Comparison of ENCODE assay signal across 2 cellular contexts in the genomic region with DNA sequence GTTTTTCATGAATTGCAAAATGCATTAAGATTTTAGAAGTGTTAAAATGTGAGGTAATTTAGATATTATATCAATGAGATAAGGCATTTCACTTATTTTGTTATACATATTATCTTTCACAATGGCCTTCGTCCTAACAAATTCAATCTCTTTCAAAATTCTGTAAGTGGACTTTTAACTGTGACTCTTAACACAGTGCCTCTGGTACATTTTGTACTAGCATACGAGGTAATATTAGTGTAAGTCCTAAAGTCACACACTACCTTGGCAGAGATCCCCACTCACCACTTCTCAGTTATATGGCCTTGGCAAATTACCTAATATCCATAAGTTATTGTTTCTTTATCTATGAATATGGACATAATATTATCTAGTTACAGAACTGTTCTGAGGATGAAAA.
TF ChIP-seq lines count a peak whose summit lies in the region.

No MANE protein-coding gene starts in this region.

TF ChIP-seq in liver, 16 proteins besides CTCF, POLR2A, EP300 and RAD21 (continued from another document):
- TF ChIP-seq ZBTB33 (IDR thresholded peaks at IDR 0.05) (no peak), HNF4G (IDR thresholded peaks at IDR 0.05) (peak; percentile 41), JUND (IDR thresholded peaks at IDR 0.05) (peak in 1 of 2 donors; percentile 21), FOXA2 (IDR thresholded peaks at IDR 0.05) (no peak), SP1 (IDR thresholded peaks at IDR 0.05) (peak; percentile 61), EGR1 (IDR thresholded peaks at IDR 0.05; ENCODE audit: low read depth in 2 of 2) (no peak), YY1 (IDR thresholded peaks at IDR 0.05) (no peak), GABPA (IDR thresholded peaks at IDR 0.05 in 1 of 2, conservative IDR thresholded peaks at IDR 0.05 in 1 of 2) (no peak), TAF1 (conservative IDR thresholded peaks at IDR 0.05) (no peak), HNF4A (conservative IDR thresholded peaks at IDR 0.05) (peak; percentile 79 to 84), RXRA (IDR thresholded peaks at IDR 0.05) (peak; percentile 71 to 77), NR2F2 (IDR thresholded peaks at IDR 0.05) (no peak)
- TF ChIP-seq, protein P1, sequence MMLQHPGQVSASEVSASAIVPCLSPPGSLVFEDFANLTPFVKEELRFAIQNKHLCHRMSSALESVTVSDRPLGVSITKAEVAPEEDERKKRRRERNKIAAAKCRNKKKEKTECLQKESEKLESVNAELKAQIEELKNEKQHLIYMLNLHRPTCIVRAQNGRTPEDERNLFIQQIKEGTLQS (IDR thresholded peaks at IDR 0.05), result no peak
- TF ChIP-seq, protein P2, sequence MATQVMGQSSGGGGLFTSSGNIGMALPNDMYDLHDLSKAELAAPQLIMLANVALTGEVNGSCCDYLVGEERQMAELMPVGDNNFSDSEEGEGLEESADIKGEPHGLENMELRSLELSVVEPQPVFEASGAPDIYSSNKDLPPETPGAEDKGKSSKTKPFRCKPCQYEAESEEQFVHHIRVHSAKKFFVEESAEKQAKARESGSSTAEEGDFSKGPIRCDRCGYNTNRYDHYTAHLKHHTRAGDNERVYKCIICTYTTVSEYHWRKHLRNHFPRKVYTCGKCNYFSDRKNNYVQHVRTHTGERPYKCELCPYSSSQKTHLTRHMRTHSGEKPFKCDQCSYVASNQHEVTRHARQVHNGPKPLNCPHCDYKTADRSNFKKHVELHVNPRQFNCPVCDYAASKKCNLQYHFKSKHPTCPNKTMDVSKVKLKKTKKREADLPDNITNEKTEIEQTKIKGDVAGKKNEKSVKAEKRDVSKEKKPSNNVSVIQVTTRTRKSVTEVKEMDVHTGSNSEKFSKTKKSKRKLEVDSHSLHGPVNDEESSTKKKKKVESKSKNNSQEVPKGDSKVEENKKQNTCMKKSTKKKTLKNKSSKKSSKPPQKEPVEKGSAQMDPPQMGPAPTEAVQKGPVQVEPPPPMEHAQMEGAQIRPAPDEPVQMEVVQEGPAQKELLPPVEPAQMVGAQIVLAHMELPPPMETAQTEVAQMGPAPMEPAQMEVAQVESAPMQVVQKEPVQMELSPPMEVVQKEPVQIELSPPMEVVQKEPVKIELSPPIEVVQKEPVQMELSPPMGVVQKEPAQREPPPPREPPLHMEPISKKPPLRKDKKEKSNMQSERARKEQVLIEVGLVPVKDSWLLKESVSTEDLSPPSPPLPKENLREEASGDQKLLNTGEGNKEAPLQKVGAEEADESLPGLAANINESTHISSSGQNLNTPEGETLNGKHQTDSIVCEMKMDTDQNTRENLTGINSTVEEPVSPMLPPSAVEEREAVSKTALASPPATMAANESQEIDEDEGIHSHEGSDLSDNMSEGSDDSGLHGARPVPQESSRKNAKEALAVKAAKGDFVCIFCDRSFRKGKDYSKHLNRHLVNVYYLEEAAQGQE (IDR thresholded peaks at IDR 0.05), result no peak
- TF ChIP-seq, protein P3, sequence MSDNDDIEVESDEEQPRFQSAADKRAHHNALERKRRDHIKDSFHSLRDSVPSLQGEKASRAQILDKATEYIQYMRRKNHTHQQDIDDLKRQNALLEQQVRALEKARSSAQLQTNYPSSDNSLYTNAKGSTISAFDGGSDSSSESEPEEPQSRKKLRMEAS (IDR thresholded peaks at IDR 0.05), result no peak

TF ChIP-seq in HepG2, 621 proteins besides CTCF, POLR2A, EP300 and RAD21 (continued from another document):
- TF ChIP-seq, protein P4, sequence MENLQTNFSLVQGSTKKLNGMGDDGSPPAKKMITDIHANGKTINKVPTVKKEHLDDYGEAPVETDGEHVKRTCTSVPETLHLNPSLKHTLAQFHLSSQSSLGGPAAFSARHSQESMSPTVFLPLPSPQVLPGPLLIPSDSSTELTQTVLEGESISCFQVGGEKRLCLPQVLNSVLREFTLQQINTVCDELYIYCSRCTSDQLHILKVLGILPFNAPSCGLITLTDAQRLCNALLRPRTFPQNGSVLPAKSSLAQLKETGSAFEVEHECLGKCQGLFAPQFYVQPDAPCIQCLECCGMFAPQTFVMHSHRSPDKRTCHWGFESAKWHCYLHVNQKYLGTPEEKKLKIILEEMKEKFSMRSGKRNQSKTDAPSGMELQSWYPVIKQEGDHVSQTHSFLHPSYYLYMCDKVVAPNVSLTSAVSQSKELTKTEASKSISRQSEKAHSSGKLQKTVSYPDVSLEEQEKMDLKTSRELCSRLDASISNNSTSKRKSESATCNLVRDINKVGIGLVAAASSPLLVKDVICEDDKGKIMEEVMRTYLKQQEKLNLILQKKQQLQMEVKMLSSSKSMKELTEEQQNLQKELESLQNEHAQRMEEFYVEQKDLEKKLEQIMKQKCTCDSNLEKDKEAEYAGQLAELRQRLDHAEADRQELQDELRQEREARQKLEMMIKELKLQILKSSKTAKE (CRISPR knock-in tag; IDR thresholded peaks at IDR 0.05; ENCODE audit: borderline replicate concordance), result no peak
- TF ChIP-seq NR1H2 (CRISPR knock-in tag; IDR thresholded peaks at IDR 0.05; ENCODE audit: borderline replicate concordance, low read depth), result no peak
- TF ChIP-seq, protein P5, sequence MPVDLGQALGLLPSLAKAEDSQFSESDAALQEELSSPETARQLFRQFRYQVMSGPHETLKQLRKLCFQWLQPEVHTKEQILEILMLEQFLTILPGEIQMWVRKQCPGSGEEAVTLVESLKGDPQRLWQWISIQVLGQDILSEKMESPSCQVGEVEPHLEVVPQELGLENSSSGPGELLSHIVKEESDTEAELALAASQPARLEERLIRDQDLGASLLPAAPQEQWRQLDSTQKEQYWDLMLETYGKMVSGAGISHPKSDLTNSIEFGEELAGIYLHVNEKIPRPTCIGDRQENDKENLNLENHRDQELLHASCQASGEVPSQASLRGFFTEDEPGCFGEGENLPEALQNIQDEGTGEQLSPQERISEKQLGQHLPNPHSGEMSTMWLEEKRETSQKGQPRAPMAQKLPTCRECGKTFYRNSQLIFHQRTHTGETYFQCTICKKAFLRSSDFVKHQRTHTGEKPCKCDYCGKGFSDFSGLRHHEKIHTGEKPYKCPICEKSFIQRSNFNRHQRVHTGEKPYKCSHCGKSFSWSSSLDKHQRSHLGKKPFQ (CRISPR knock-in tag; IDR thresholded peaks at IDR 0.05; ENCODE audit: insufficient replicate concordance), result no peak
- no peak for TF ChIP-seq USF2 (IDR thresholded peaks at IDR 0.05; ENCODE audit: low read depth, low read length)
- TF ChIP-seq USF2 (CRISPR knock-in tag; IDR thresholded peaks at IDR 0.05; ENCODE audit: borderline replicate concordance), result no peak
- no peak for TF ChIP-seq PPARG (CRISPR knock-in tag; conservative IDR thresholded peaks at IDR 0.05)
- TF ChIP-seq BCL3 (CRISPR knock-in tag; IDR thresholded peaks at IDR 0.05), result no peak
- TF ChIP-seq ZNF430 (CRISPR knock-in tag; IDR thresholded peaks at IDR 0.05), result no peak
- TF ChIP-seq, protein P3 (IDR thresholded peaks at IDR 0.05), result no peak
- TF ChIP-seq EZH2 (conservative IDR thresholded peaks at IDR 0.05; ENCODE audit: low read depth, low read length), result no peak
TF ChIP-seq in HepG2: peak in this region for 0.
